17 cellular contexts compared by ENCODE assay signal in genomic region chr16:49635591-49636581, GRCh38.
DNase-seq lines count a peak whose midpoint lies in the region; ATAC-seq and TF ChIP-seq lines count a peak whose summit lies in the region.
"Had no signal": no experiment of that assay in that cellular context is flagged by ENCODE, and none has a peak within 500 bp of the region (broad histone marks: within the 10 kb centered on the region; RNA-seq: fewer than 3 reads in every experiment).

No MANE protein-coding gene starts in this region.

- no peak overlapping the region for H2BK120ac ChIP-seq in neuronal stem cell (ENCODE audit: low read depth, low read length)

- peaks cover 11% of the 10 kb centered on the region for H3K79me1 ChIP-seq in neuronal stem cell (ENCODE audit: low read depth, low read length)

- H3K36me3 ChIP-seq in KOPT-K1 (ENCODE audit: insufficient read depth, low read length) (no peaks in the 10 kb centered on the region), neuronal stem cell (replicated peaks in 1 of 2; ENCODE audit: control insufficient read depth in 2 of 2, insufficient read depth in 2 of 2, low read length in 2 of 2) (peaks cover 38 to 73% of the 10 kb centered on the region in 2 donors), testis (ENCODE audit: low read depth, missing control alignments) (no peaks in the 10 kb centered on the region)
- H3K36me3 ChIP-seq: HAP-1 had no signal

- H3K4ac ChIP-seq in neuronal stem cell (ENCODE audit: low read length), result no peak overlapping the region

- no peak overlapping the region for H2BK5ac ChIP-seq in neuronal stem cell (ENCODE audit: low read length)

- H3K27me3 ChIP-seq in neuronal stem cell (ENCODE audit: control insufficient read depth in 3 of 3, insufficient read depth in 3 of 3, low read depth in 1 of 3, low read length in 3 of 3) (no peaks in the 10 kb centered on the region), testis (no peaks in the 10 kb centered on the region)

- peaks cover 13 to 23% of the 10 kb centered on the region in 2 donors for H3K4me1 ChIP-seq in neuronal stem cell (ENCODE audit: control insufficient read depth in 2 of 2, insufficient read depth in 1 of 2, low read depth in 1 of 2, low read length in 2 of 2)
- H3K4me1 ChIP-seq in testis, result peaks cover 36% of the 10 kb centered on the region

- DNase-seq in cardiac septum (ENCODE audit: low spot score) (peak; percentile 71), Right ventricle myocardium inferior (ENCODE audit: missing footprints) (no peak), neuronal stem cell (ENCODE audit: low spot score) (no peak), islet precursor cell (no peak), NCI-H1417 (lab: John Stamatoyannopoulos, UW) (no peak), testis (no peak)
- DNase-seq: AML-193; C1 segment of cervical spinal cord; CD4-positive, alpha-beta T cell; DMS153; DMS79 treated with DMSO at 0.1 percent for 48 hours; GDM1; GOT3; HFFc6 had no signal

- TF ChIP-seq CTCF in testis (IDR thresholded peaks at IDR 0.05), result no peak

- no peak for ATAC-seq in Right ventricle myocardium inferior

- H3K9ac ChIP-seq in neuronal stem cell (ENCODE audit: low read depth, low read length, poor library complexity), result peak overlapping the region; percentile 61

- H3K4me3 ChIP-seq in neuronal stem cell (ENCODE audit: low read length in 2 of 2), result no peak overlapping the region
- H3K4me3 ChIP-seq in testis, result no peak overlapping the region
- H3K4me3 ChIP-seq: HAP-1 had no signal

- H2BK12ac ChIP-seq in neuronal stem cell (ENCODE audit: low read length), result no peak overlapping the region

- no peak overlapping the region for H4K91ac ChIP-seq in neuronal stem cell (ENCODE audit: low read depth, low read length, poor library complexity)

- no peak overlapping the region for H2AK5ac ChIP-seq in neuronal stem cell (ENCODE audit: low read depth, low read length)

- peak overlapping the region; percentile 46 for H3K23ac ChIP-seq in neuronal stem cell (ENCODE audit: low read depth, low read length, poor library complexity)

- H2BK15ac ChIP-seq in neuronal stem cell (ENCODE audit: low read length), result no peak overlapping the region

- peak overlapping the region; percentile 49 for H3K18ac ChIP-seq in neuronal stem cell (ENCODE audit: low read length)

- H3K4me2 ChIP-seq in neuronal stem cell (ENCODE audit: insufficient read depth, low read length, poor library complexity, severe bottlenecking), result no peak overlapping the region

- intact Hi-C loops in cardiac septum (cut with DNase I) (no loop called here), Right ventricle myocardium inferior (cut with DNase I) (no loop called here), testis (cut with DNase I; ENCODE audit: low total_unique reads) (no loop called here)

- no peaks in the 10 kb centered on the region for H3K9me3 ChIP-seq in KOPT-K1 (ENCODE audit: insufficient read depth, low read length, poor library complexity, severe bottlenecking)
- no peaks in the 10 kb centered on the region for H3K9me3 ChIP-seq in neuronal stem cell (replicated peaks in 1 of 2; ENCODE audit: control insufficient read depth in 2 of 2, insufficient read depth in 1 of 2, low read depth in 1 of 2, low read length in 2 of 2)
- no peaks in the 10 kb centered on the region for H3K9me3 ChIP-seq in testis
- H3K9me3 ChIP-seq: HAP-1 had no signal

- TF ChIP-seq POLR2A in testis (IDR thresholded peaks at IDR 0.05), result no peak

- H3K27ac ChIP-seq in KOPT-K1 (ENCODE audit: low read depth, low read length, poor library complexity, severe bottlenecking) (peak overlapping the region; percentile 97), neuronal stem cell (replicated peaks; ENCODE audit: low read length) (no peak overlapping the region), testis (no peak overlapping the region)
- H3K27ac ChIP-seq: 22Rv1 had no signal

- no CpG with 5 or more reads among the region's 58 CpGs for WGBS in neuronal stem cell (ENCODE audit: extremely low coverage in 2 of 2, insufficient read length in 2 of 2, insufficient replicate concordance in 1 of 2), 2 donors
- WGBS in testis, 2 donors, result 91 to 95% methylated on average over 41 to 46 of the region's 58 CpGs

- no peak overlapping the region for H2AFZ ChIP-seq in neuronal stem cell (ENCODE audit: low read length)

- no peak overlapping the region for H4K8ac ChIP-seq in neuronal stem cell (ENCODE audit: low read depth, low read length)

- no peak overlapping the region for H3K14ac ChIP-seq in neuronal stem cell (ENCODE audit: low read length)
